ENCODE assay signal across 16 cellular contexts in genomic region chr17:37717627-37718382, GRCh38. TPM values are rescaled to one million over a fixed set of nuclear protein-coding genes. Genes with fewer than 3 reads are reported as not detected.
A peak's percentile ranks its signal among the peaks of the same experiment; 100 is the strongest.
DNase-seq lines count a peak whose midpoint lies in the region; ATAC-seq and TF ChIP-seq lines count a peak whose summit lies in the region.
"Had no signal": no experiment of that assay in that cellular context is flagged by ENCODE, and none has a peak within 500 bp of the region (broad histone marks: within the 10 kb centered on the region; RNA-seq: fewer than 3 reads in every experiment).

No MANE protein-coding gene starts in this region.

- WGBS in body of pancreas, 2 donors, result 67 to 69% methylated on average over 3 of the region's 3 CpGs
- whole genome bisulfite sequencing in lung, 2 donors, result 59 to 82% methylated on average over 3 of the region's 3 CpGs

- H3K4me1 ChIP-seq in body of pancreas, result peaks cover 80% of the 10 kb centered on the region
- H3K4me1 ChIP-seq in lung (ENCODE audit: control insufficient read depth in 2 of 2, insufficient read depth in 2 of 2, low read length in 2 of 2), result peaks cover 3 to 7% of the 10 kb centered on the region in 2 donors
- H3K4me1 ChIP-seq: BE2C, psoas muscle had no signal

- no peak for TF ChIP-seq CTCF in AG10803 (conservative IDR thresholded peaks at IDR 0.05; ENCODE audit: low read length)
- TF ChIP-seq CTCF in body of pancreas (IDR thresholded peaks at IDR 0.05), result no peak
- TF ChIP-seq CTCF in lung (IDR thresholded peaks at IDR 0.05; ENCODE audit: control extremely low read depth, extremely low read depth), result no peak
- TF ChIP-seq CTCF in GM10248 (IDR thresholded peaks at IDR 0.05; ENCODE audit: control extremely low read depth, extremely low read depth, low read depth, missing control alignments), result no peak

- DNase-seq in AG10803 (ENCODE audit: low read depth) (peak; percentile 67), HT-29 (ENCODE audit: low spot score) (peak; percentile 46), body of pancreas (no peak), lung (ENCODE audit: low spot score) (peak; percentile 76), GM10248 (ENCODE audit: extremely low spot score) (no peak), NCI-H1694 (lab: John Stamatoyannopoulos, UW) (no peak), NOMO-1 treated with dmso at 0.1 percent for 144 hours (lab: John Stamatoyannopoulos, UW; ENCODE audit: unreplicated experiment) (no peak), KBM-7 (no peak)
- DNase-seq: activated CD4-positive, alpha-beta T cell treated with anti-CD3 and anti-CD28 coated beads for 4 hours; BE2C; NCI-H2081 treated with DMSO at 0.1 percent for 48 hours; psoas muscle; stimulated activated CD4-positive, alpha-beta T cell treated with anti-CD3 and anti-CD28 coated beads, Interleukin-2, amount 100 ng/mL, for 24 hours; T-cell had no signal

- H3K27ac ChIP-seq in body of pancreas, result peak overlapping the region; percentile 79 to 95 (median 90)
- peak overlapping the region in 1 of 2 donors; percentile 81 for H3K27ac ChIP-seq in lung (ENCODE audit: low read depth in 1 of 2, low read length in 1 of 2)
- H3K27ac ChIP-seq: psoas muscle had no signal

- CTCF ChIA-PET in GM10248 (lab: Yijun Ruan, JAX), result interaction anchor here (2.2 kb wide), 1 partner anchor 16 kb away, joined by 5 read pairs; no protein-coding TSS in a partner anchor

- H3K27me3 ChIP-seq in body of pancreas (no peaks in the 10 kb centered on the region), lung (ENCODE audit: control insufficient read depth, insufficient read depth) (no peaks in the 10 kb centered on the region)

- in situ Hi-C loops in KBM-7 (cut with MboI; ENCODE audit: low pct_unique_long_range_greater_than_20kb, low sequenced_read_pairs), result no loop called here

- peaks cover 0 to 2% of the 10 kb centered on the region in 2 donors for H3K36me3 ChIP-seq in body of pancreas (replicated peaks in 1 of 2; ENCODE audit: insufficient read depth in 1 of 2, low read depth in 2 of 2)
- H3K36me3 ChIP-seq in lung (ENCODE audit: control insufficient read depth in 2 of 2, insufficient read depth in 2 of 2, low read length in 2 of 2), result no peaks in the 10 kb centered on the region
- H3K36me3 ChIP-seq: BE2C had no signal

- intact Hi-C loops in body of pancreas (cut with DNase I), result no loop called here

- TF ChIP-seq POLR2A in body of pancreas (IDR thresholded peaks at IDR 0.05), result no peak

- H3K9me3 ChIP-seq in body of pancreas (no peaks in the 10 kb centered on the region), lung (ENCODE audit: control insufficient read depth in 2 of 2, insufficient read depth in 1 of 2, low read length in 1 of 2) (peaks cover 0 to 2% of the 10 kb centered on the region in 2 donors)
- H3K9me3 ChIP-seq: BE2C, psoas muscle had no signal

- ATAC-seq in body of pancreas (no peak), lung (ENCODE audit: insufficient read depth, low FRiP score) (peak; percentile 43)
- ATAC-seq: psoas muscle; stimulated activated effector memory CD8-positive, alpha-beta T cell treated with anti-CD3 and anti-CD28 coated beads, Interleukin-12 subunit alpha, Interleukin-12 subunit beta, amount 100 ng/mL, for 72 hours had no signal

- POLR2A ChIA-PET in GM10248 (lab: Yijun Ruan, JAX), result no interaction called here

- H3K4me3 ChIP-seq in AG10803 (ENCODE audit: low read length) (no peak overlapping the region), body of pancreas (no peak overlapping the region), lung (no peak overlapping the region)
- H3K4me3 ChIP-seq: psoas muscle had no signal

RNA-seq across cellular contexts. Expression of gene HNF1B, which starts 27.1 kb away (rescaled TPM):
- total RNA-seq in HT-29 (2014; rRNA removed; shearing (Covaris generic)), result 66.0 and 91.4 TPM in 2 replicates
- total RNA-seq in body of pancreas, result 10 to 100 TPM; 22.3 to 37.6 TPM
- 10 to 100 TPM; 12.4 to 18.9 TPM for total RNA-seq in lung
- 10 to 100 TPM in 1 of 2 donors, 1 to 10 TPM in 1; 4.1 to 12.4 TPM for polyA plus RNA-seq in lung
- total RNA-seq: Daoy, psoas muscle had no signal

Comparison
In these comparisons a context has a peak if more than half of its experiments do, and no peak if none do; other contexts are left out.
1. DNase-seq: peak in AG10803 (single experiment), HT-29 (single experiment) and lung (single experiment); none in body of pancreas (0 of 4), GM10248 (single experiment), NCI-H1694 (single experiment), NOMO-1 treated with dmso at 0.1 percent for 144 hours (single experiment) and KBM-7 (single experiment).